ENCODE assay signal across 7 cellular contexts in the genomic region with DNA sequence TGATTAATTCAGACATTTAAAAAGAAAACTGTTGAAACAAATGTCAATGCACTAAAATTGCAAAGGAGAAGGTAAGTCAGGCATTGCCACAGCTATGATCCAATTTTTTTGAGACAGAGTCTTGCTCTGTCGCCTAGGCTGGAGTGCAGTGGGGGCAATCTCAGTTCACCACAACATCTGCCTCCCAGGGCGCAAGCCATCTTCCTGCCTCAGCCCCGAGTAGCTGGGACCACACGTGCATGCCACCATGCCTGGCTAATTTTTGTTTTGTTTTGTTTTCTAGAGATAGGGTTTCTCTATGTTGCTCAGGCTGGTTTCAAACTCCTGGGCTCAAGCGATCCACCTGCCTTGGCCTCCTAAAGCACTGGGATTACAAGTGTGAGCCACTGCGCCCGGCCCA.
"Had no signal": no experiment of that assay in that cellular context is flagged by ENCODE, and none has a peak within 500 bp of the region (broad histone marks: within the 10 kb centered on the region; RNA-seq: fewer than 3 reads in every experiment).

No MANE protein-coding gene starts in this region.

- H3K9me3 Mint-ChIP-seq: GM23338, H9 had no signal

- H3K27ac ChIP-seq: HL-60 had no signal

- H3K27ac Mint-ChIP-seq: GM23338 had no signal

- H2AFZ ChIP-seq: GM23338 had no signal

- DNase-seq: H9, HCEC 1CT, KG1 had no signal

- H3K4me2 ChIP-seq: GM23338 had no signal

- ATAC-seq: GM23338, HepG2, K562 had no signal

- H3K4me3 ChIP-seq: GM23338, K562 had no signal

- H3K4me3 Mint-ChIP-seq: GM23338, H9 had no signal
